Comparison of ENCODE assay signal across 8 cellular contexts in the genomic region with DNA sequence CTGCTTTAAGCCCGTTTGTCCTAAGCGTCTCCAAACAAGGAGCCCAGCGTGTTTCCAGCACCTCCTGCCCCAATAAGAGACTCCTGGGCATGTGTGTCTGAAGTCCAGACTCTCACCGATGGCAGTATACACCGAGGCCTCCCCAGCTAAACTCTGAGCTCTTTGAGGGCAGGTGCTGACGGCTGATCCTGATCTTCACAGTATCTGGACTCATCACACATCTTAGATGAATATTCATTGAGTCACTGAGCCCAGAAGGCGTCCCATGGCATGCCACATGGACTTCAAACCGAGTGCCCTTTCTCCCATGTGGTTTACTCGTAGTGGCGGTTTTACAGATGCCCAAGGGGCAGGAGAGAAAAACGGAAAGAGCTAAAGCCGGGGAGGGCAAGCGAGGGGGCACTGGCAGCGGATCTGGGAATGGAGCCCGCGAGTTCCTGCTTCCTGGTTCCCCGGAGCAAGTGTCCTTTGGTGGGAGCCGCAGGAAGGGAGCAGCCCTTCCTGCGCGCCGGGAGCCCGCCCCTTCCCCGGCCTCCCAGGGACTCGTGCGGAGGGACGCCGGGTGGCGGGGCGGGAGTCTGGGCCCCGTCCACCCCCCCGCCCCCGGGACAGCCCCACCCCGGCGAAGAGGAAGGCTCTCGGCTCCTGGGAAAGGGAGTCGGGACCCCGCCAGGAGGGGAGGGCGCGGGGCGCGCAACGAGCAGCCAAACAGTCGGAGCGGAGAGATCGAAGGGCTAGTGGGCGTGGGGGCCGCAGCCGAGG. TPM values are rescaled to one million over a fixed set of nuclear protein-coding genes. Genes with fewer than 3 reads are reported as not detected.
A peak's percentile ranks its signal among the peaks of the same experiment; 100 is the strongest.
DNase-seq lines count a peak whose midpoint lies in the region; ATAC-seq, FAIRE-seq and TF ChIP-seq lines count a peak whose summit lies in the region.

No MANE protein-coding gene starts in this region.

- peak overlapping the region; percentile 74 for H3K9ac ChIP-seq in keratinocyte (ENCODE audit: control insufficient read depth, extremely low read depth, insufficient read depth, low read length)

- H3K4me2 ChIP-seq in keratinocyte (ENCODE audit: control insufficient read depth, extremely low read depth, insufficient read depth, low read depth, low read length), result peak overlapping the region; percentile 94

- intact Hi-C loops in body of pancreas (cut with DNase I), result no loop called here

- TF ChIP-seq CTCF in AG04450 (IDR thresholded peaks at IDR 0.05; ENCODE audit: low read depth, low read length), result no peak
- TF ChIP-seq CTCF in GM12864 (IDR thresholded peaks at IDR 0.05; ENCODE audit: low read depth, low read length, missing control alignments), result no peak
- TF ChIP-seq CTCF in body of pancreas (IDR thresholded peaks at IDR 0.05), result no peak
- TF ChIP-seq CTCF in keratinocyte (optimal IDR thresholded peaks at IDR 0.05 in 1 of 3, IDR thresholded peaks at IDR 0.05 in 1 of 3, conservative IDR thresholded peaks at IDR 0.05 in 1 of 3; ENCODE audit: extremely low read depth in 1 of 3, insufficient read depth in 2 of 3, low read length in 3 of 3), result no peak

- CTCF ChIA-PET in AG04450 (lab: Charles Lee), result interaction anchor here (1.3 kb wide), 1 partner anchor 76 kb away, joined by 3 read pairs; no protein-coding TSS in a partner anchor

- peaks cover 47% of the 10 kb centered on the region for H3K4me1 ChIP-seq in body of pancreas
- H3K4me1 ChIP-seq in keratinocyte (ENCODE audit: control insufficient read depth, extremely low read depth, insufficient read depth, low read length), result peaks cover 24% of the 10 kb centered on the region

- peak overlapping the region; percentile 93 for H2AFZ ChIP-seq in keratinocyte (ENCODE audit: control insufficient read depth, low read length)

- H3K27ac ChIP-seq in AG04450 (ENCODE audit: low read depth, low read length) (peak overlapping the region; percentile 78), body of pancreas (peak overlapping the region; percentile 90 to 95 (median 93)), keratinocyte (ENCODE audit: control insufficient read depth, insufficient read depth, low read length) (peak overlapping the region; percentile 81)

- peak; percentile 67 for FAIRE-seq in keratinocyte (lab: Jason Lieb, UNC)

- DNase-seq in AG04450 (ENCODE audit: low read depth, low spot score) (peak; percentile 36), GM12864 (ENCODE audit: low read depth) (no peak), NCI-H510A (lab: John Stamatoyannopoulos, UW) (peak; percentile 52), body of pancreas (peak; percentile 78 to 83 (median 80)), keratinocyte (ENCODE audit: low read depth, low spot score) (peak; percentile 64), ecto neural progenitor cell (ENCODE audit: low spot score) (no peak), NCI-H128 (lab: John Stamatoyannopoulos, UW; ENCODE audit: unreplicated experiment) (no peak)
- peak; percentile 5 for DNase-seq in stimulated activated naive CD8-positive, alpha-beta T cell treated with anti-CD3 and anti-CD28 coated beads, Interleukin-15, Interleukin-2, amounts not matched to agents 100 U/mL and 50 U/mL, for 24 hours

- POLR2A ChIA-PET in AG04450 (lab: Yijun Ruan, JAX), result interaction anchor here (0.6 to 1.2 kb wide), 3 partner anchors 9 to 121 kb away, joined by 3 to 8 read pairs (median 3); no protein-coding TSS in a partner anchor

- peak overlapping the region; percentile 79 for H3K4me3 ChIP-seq in AG04450 (ENCODE audit: low read depth, low read length)
- H3K4me3 ChIP-seq in GM12864 (ENCODE audit: low read depth, low read length), result peak overlapping the region; percentile 63
- H3K4me3 ChIP-seq in body of pancreas, result peak overlapping the region; percentile 12 to 31
- H3K4me3 ChIP-seq in keratinocyte (ENCODE audit: control insufficient read depth in 2 of 3, extremely low read depth in 1 of 3, insufficient read depth in 2 of 3, low read depth in 1 of 3, low read length in 3 of 3), result peak overlapping the region; percentile 53 to 74 (median 64)

- H3K9me3 ChIP-seq in AG04450 (ENCODE audit: control insufficient read depth, insufficient read depth, low read length) (no peaks in the 10 kb centered on the region), body of pancreas (no peaks in the 10 kb centered on the region), keratinocyte (ENCODE audit: control insufficient read depth, low read depth, low read length) (no peaks in the 10 kb centered on the region)

- H4K20me1 ChIP-seq in keratinocyte (ENCODE audit: control insufficient read depth, extremely low read depth, insufficient read depth, low read length), result no peaks in the 10 kb centered on the region

- ATAC-seq in body of pancreas, result peak; percentile 79
- peak; percentile 26 for ATAC-seq in stimulated activated naive CD8-positive, alpha-beta T cell treated with anti-CD3 and anti-CD28 coated beads, Interleukin-15, Interleukin-2, amounts not matched to agents 100 U/mL and 50 U/mL, for 24 hours

- H3K27me3 ChIP-seq in AG04450 (ENCODE audit: control insufficient read depth, insufficient read depth, low read length), result no peaks in the 10 kb centered on the region
- H3K27me3 ChIP-seq in body of pancreas, result no peaks in the 10 kb centered on the region
- H3K27me3 ChIP-seq in keratinocyte (ENCODE audit: control insufficient read depth, extremely low read depth, insufficient read depth, low read length), result no peaks in the 10 kb centered on the region

- peak; percentile 34 to 84 (median 80) for TF ChIP-seq POLR2A in body of pancreas (IDR thresholded peaks at IDR 0.05)

- 0 to 19% methylated on average over 5 to 34 of the region's 48 CpGs for WGBS in body of pancreas, 2 donors

- H3K79me2 ChIP-seq in keratinocyte (ENCODE audit: control insufficient read depth, insufficient read depth, low read length), result peaks cover 14% of the 10 kb centered on the region

- H3K36me3 ChIP-seq in body of pancreas (replicated peaks in 1 of 2; ENCODE audit: insufficient read depth in 1 of 2, low read depth in 2 of 2), result no peaks in the 10 kb centered on the region
- no peaks in the 10 kb centered on the region for H3K36me3 ChIP-seq in keratinocyte (ENCODE audit: control insufficient read depth in 2 of 2, extremely low read depth in 1 of 2, insufficient read depth in 2 of 2, low read length in 2 of 2)

- dilution Hi-C loops in keratinocyte (cut with MboI; ENCODE audit: extremely low pct_ligation_motif_present, low sequenced_read_pairs), result no loop called here

- H3K9me1 ChIP-seq in keratinocyte (ENCODE audit: control insufficient read depth, extremely low read depth, insufficient read depth, low read length), result no peaks in the 10 kb centered on the region

RNA-seq across cellular contexts. Expression of gene TEAD4, which starts 0.6 kb away (rescaled TPM):
- 10.3 and 14.1 TPM in 2 replicates for polyA plus RNA-seq in AG04450 (2011; rRNA removed)
- polyA minus RNA-seq in AG04450 (2011; rRNA and poly(A)+ RNA removed), result 12.6 and 15.8 TPM in 2 replicates
- total RNA-seq in body of pancreas, result 10 to 100 TPM; 25.1 to 28.5 TPM
- polyA plus RNA-seq in keratinocyte, result 4.0 to 12.6 TPM (median 8.1 TPM) in 3 replicates
- polyA plus RNA-seq in keratinocyte (2011; ENCODE audit: low read depth), result 2.1 TPM
- 5.3 and 6.3 TPM in 2 replicates for polyA plus RNA-seq in keratinocyte (2011; cell fraction: cytosol; rRNA removed)
- 4.4 and 4.9 TPM in 2 replicates for polyA plus RNA-seq in keratinocyte (2011; cell fraction: nucleus; rRNA removed)
- polyA plus RNA-seq in keratinocyte (2012; ENCODE audit: low replicate concordance), result 5.3 and 13.1 TPM in 2 replicates
- polyA minus RNA-seq in keratinocyte, result 2.8 to 20.4 TPM (median 5.2 TPM) in 3 replicates
- 8.4 TPM for polyA minus RNA-seq in keratinocyte (2011; cell fraction: cytosol; rRNA and poly(A)+ RNA removed)
- polyA minus RNA-seq in keratinocyte (2011; cell fraction: nucleus; rRNA and poly(A)+ RNA removed), result 1.7 and 2.9 TPM in 2 replicates

Comparison
In these comparisons a context has a peak if more than half of its experiments do, and no peak if none do; other contexts are left out.
1. DNase-seq: peak in AG04450 (single experiment), NCI-H510A (single experiment), body of pancreas (4 of 4), keratinocyte (single experiment) and stimulated activated naive CD8-positive, alpha-beta T cell treated with anti-CD3 and anti-CD28 coated beads, Interleukin-15, Interleukin-2, amounts not matched to agents 100 U/mL and 50 U/mL, for 24 hours (single experiment); none in GM12864 (single experiment), ecto neural progenitor cell (single experiment) and NCI-H128 (single experiment).
2. H3K4me3 ChIP-seq: peak in every context shown above with its lines; median percentile 79 in AG04450; 64 in keratinocyte; 63 in GM12864; 22 in body of pancreas.
3. Peak in every context shown above with its lines, with median percentiles within 50 percentile points of each other: H3K27ac ChIP-seq.